ENCODE assay signal across 36 cellular contexts in genomic region chr2:96136123-96136720, GRCh38. TPM values are rescaled to one million over a fixed set of nuclear protein-coding genes. Genes with fewer than 3 reads are reported as not detected.
DNase-seq lines count a peak whose midpoint lies in the region; ATAC-seq, FAIRE-seq and TF ChIP-seq lines count a peak whose summit lies in the region.
"Had no signal": no experiment of that assay in that cellular context is flagged by ENCODE, and none has a peak within 500 bp of the region (broad histone marks: within the 10 kb centered on the region; RNA-seq: fewer than 3 reads in every experiment).

No MANE protein-coding gene starts in this region.

- peak overlapping the region; percentile 38 to 87 for H3K27ac Mint-ChIP-seq in effector memory CD8-positive, alpha-beta T cell
- H3K27ac Mint-ChIP-seq in GM23338 = no peak overlapping the region
- H3K27ac Mint-ChIP-seq: activated CD4-positive, alpha-beta T cell treated with anti-CD3 and anti-CD28 coated beads for 36 hours; activated CD8-positive, alpha-beta T cell treated with anti-CD3 and anti-CD28 coated beads, Interleukin-2, amount 10 ng/mL, durations not matched to agents 7 days and 5 days; T-helper 1 cell treated with Interleukin-12 subunit alpha and Interleukin-12 subunit beta and Interleukin-4 antibody, amounts not matched to agents 30 μg/mL and 1 μg/mL, for 36 hours had no signal

- no peak overlapping the region for H3K4me3 Mint-ChIP-seq in effector memory CD8-positive, alpha-beta T cell
- no peak overlapping the region for H3K4me3 Mint-ChIP-seq in GM23338
- H3K4me3 Mint-ChIP-seq: activated CD4-positive, alpha-beta T cell treated with anti-CD3 and anti-CD28 coated beads for 36 hours; activated CD8-positive, alpha-beta T cell treated with anti-CD3 and anti-CD28 coated beads, Interleukin-2, amount 10 ng/mL, durations not matched to agents 7 days and 5 days; neural progenitor cell; T-helper 1 cell treated with Interleukin-12 subunit alpha and Interleukin-12 subunit beta and Interleukin-4 antibody, amounts not matched to agents 30 μg/mL and 1 μg/mL, for 36 hours had no signal

- H3K36me3 ChIP-seq in GM23338 (ENCODE audit: insufficient read depth) = no peaks in the 10 kb centered on the region
- H3K36me3 ChIP-seq: BLaER1 treated with 17β-estradiol and CSF1 and Interleukin-3, amounts not matched to agents 10 nM and 100 nM; esophagus squamous epithelium; heart right ventricle; neural progenitor cell; Peyer's patch had no signal

- H3K4me3 ChIP-seq in GM23338 = no peak overlapping the region
- H3K4me3 ChIP-seq: BLaER1 treated with 17β-estradiol and CSF1 and Interleukin-3, amounts not matched to agents 10 nM and 100 nM; esophagus squamous epithelium; heart right ventricle; neural progenitor cell; Peyer's patch had no signal

- no peak overlapping the region for H3K4me2 ChIP-seq in GM23338
- H3K4me2 ChIP-seq: neural progenitor cell had no signal

- peak; percentile 66 for FAIRE-seq in HTR-8/SVneo (lab: Jason Lieb, UNC)
- FAIRE-seq: endometrium, H54 had no signal

- H3K79me2 ChIP-seq in GM23338 (replicated peaks; ENCODE audit: insufficient read depth) = no peaks in the 10 kb centered on the region

- H3K27ac ChIP-seq in GM23338 (ENCODE audit: low read depth) = no peak overlapping the region
- H3K27ac ChIP-seq: esophagus squamous epithelium, heart right ventricle, neural progenitor cell, Peyer's patch had no signal

- DNase-seq in SHP77 (lab: John Stamatoyannopoulos, UW) = peak; percentile 19 to 23
- DNase-seq in SHP77 treated with DMSO at 0.1 percent for 48 hours (lab: John Stamatoyannopoulos, UW) = no peak
- DNase-seq in DMS79 (lab: John Stamatoyannopoulos, UW) = peak; percentile 54
- DNase-seq in HTR-8/SVneo (ENCODE audit: insufficient read length, low spot score) = no peak
- no peak for DNase-seq in effector memory CD8-positive, alpha-beta T cell
- no peak for DNase-seq in activated CD4-positive, alpha-beta T cell treated with anti-CD3 and anti-CD28 coated beads for 1 hour
- DNase-seq in GM23338 (ENCODE audit: low spot score) = no peak
- DNase-seq: activated CD4-positive, alpha-beta T cell treated with anti-CD3 and anti-CD28 coated beads for 36 hours; activated CD8-positive, alpha-beta T cell treated with anti-CD3 and anti-CD28 coated beads, Interleukin-2, amount 10 ng/mL, durations not matched to agents 7 days and 5 days; activated gamma-delta T cell treated with Interleukin-2 at 50 U/mL for 16 hours; Caco-2; central memory CD4-positive, alpha-beta T cell; dermis blood vessel endothelial cell; esophagus squamous epithelium; foreskin melanocyte; IMR-90; kidney glomerular epithelial cell; mammary epithelial cell; NCI-H1092 treated with DMSO at 0.1 percent for 48 hours; NCI-H2081 treated with DMSO at 0.1 percent for 48 hours; NCI-H446 treated with DMSO at 0.1 percent for 48 hours; Peyer's patch; stimulated activated CD4-positive, alpha-beta T cell treated with anti-CD3 and anti-CD28 coated beads, Interleukin-4, amount 100 ng/mL, for 24 hours; stimulated activated naive CD4-positive, alpha-beta T cell treated with Interleukin-2 at 50 U/mL for 16 hours had no signal

- no peak for ATAC-seq in effector memory CD8-positive, alpha-beta T cell (replicated peaks)
- no peak for ATAC-seq in GM23338
- ATAC-seq in HG03159 (IDR thresholded peaks at IDR 0.05; ENCODE audit: unreplicated experiment) = no peak
- ATAC-seq: activated CD4-positive, alpha-beta T cell treated with anti-CD3 and anti-CD28 coated beads for 36 hours; activated CD8-positive, alpha-beta T cell treated with anti-CD3 and anti-CD28 coated beads, Interleukin-2, amount 10 ng/mL, durations not matched to agents 7 days and 5 days; heart right ventricle; sciatic nerve had no signal

- TF ChIP-seq CTCF in GM23338 (conservative IDR thresholded peaks at IDR 0.05; ENCODE audit: low read depth in 2 of 2) = no peak

- no peaks in the 10 kb centered on the region for H3K27me3 Mint-ChIP-seq in effector memory CD8-positive, alpha-beta T cell
- H3K27me3 Mint-ChIP-seq in GM23338 (ENCODE audit: insufficient read depth, low read depth, poor library complexity) = peaks cover 8% of the 10 kb centered on the region
- H3K27me3 Mint-ChIP-seq: activated CD4-positive, alpha-beta T cell treated with anti-CD3 and anti-CD28 coated beads for 36 hours had no signal

- no peaks in the 10 kb centered on the region for H3K27me3 ChIP-seq in GM23338 (ENCODE audit: insufficient read depth)
- H3K27me3 ChIP-seq: BLaER1 treated with 17β-estradiol and CSF1 and Interleukin-3, amounts not matched to agents 10 nM and 100 nM; neural progenitor cell; Peyer's patch had no signal

- peaks cover 22 to 30% of the 10 kb centered on the region in 2 donors for H3K4me1 Mint-ChIP-seq in effector memory CD8-positive, alpha-beta T cell (ENCODE audit: low read depth in 2 of 2)
- H3K4me1 Mint-ChIP-seq in GM23338 = peaks cover 11% of the 10 kb centered on the region
- H3K4me1 Mint-ChIP-seq: neural progenitor cell had no signal

- H3K4me1 ChIP-seq in GM23338 (ENCODE audit: insufficient read depth) = peaks cover 11% of the 10 kb centered on the region; the same call in 1 of the 2 replicates
- H3K4me1 ChIP-seq: heart right ventricle, neural progenitor cell, Peyer's patch had no signal

- H4K20me1 ChIP-seq in GM23338 (replicated peaks; ENCODE audit: insufficient read depth) = no peaks in the 10 kb centered on the region

- no peaks in the 10 kb centered on the region for H3K9me2 ChIP-seq in GM23338 (ENCODE audit: insufficient read depth)

- H3F3A ChIP-seq in GM23338 (replicated peaks; ENCODE audit: low read depth) = 0 out of 2 replicates have a peak, but pooled peaks cover 4% of the 10 kb centered on the region

- H3K36me3 Mint-ChIP-seq in effector memory CD8-positive, alpha-beta T cell (ENCODE audit: insufficient read depth) = peaks cover 73% of the 10 kb centered on the region
- no peaks in the 10 kb centered on the region for H3K36me3 Mint-ChIP-seq in GM23338 (ENCODE audit: low read depth)
- H3K36me3 Mint-ChIP-seq: neural progenitor cell had no signal

- H3K9me3 Mint-ChIP-seq in effector memory CD8-positive, alpha-beta T cell = no peaks in the 10 kb centered on the region
- no peaks in the 10 kb centered on the region for H3K9me3 Mint-ChIP-seq in GM23338
- H3K9me3 Mint-ChIP-seq: neural progenitor cell; T-helper 1 cell treated with Interleukin-12 subunit alpha and Interleukin-12 subunit beta and Interleukin-4 antibody, amounts not matched to agents 30 μg/mL and 1 μg/mL, for 36 hours had no signal

- no peak overlapping the region for H2AFZ ChIP-seq in GM23338
- H2AFZ ChIP-seq: neural progenitor cell had no signal

TF ChIP-seq in GM23338, 12 proteins besides CTCF, POLR2A, EP300 and RAD21 (continues in another document):
- TF ChIP-seq, protein P1, sequence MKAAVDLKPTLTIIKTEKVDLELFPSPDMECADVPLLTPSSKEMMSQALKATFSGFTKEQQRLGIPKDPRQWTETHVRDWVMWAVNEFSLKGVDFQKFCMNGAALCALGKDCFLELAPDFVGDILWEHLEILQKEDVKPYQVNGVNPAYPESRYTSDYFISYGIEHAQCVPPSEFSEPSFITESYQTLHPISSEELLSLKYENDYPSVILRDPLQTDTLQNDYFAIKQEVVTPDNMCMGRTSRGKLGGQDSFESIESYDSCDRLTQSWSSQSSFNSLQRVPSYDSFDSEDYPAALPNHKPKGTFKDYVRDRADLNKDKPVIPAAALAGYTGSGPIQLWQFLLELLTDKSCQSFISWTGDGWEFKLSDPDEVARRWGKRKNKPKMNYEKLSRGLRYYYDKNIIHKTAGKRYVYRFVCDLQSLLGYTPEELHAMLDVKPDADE (IDR thresholded peaks at IDR 0.05) = no peak

RNA-seq across cellular contexts. Expression of gene ASTL, which starts 2.1 kb away (rescaled TPM):
- 1.6 TPM in 1 of 2 replicates, not detected in the other for total RNA-seq in GM23338 (2014; rRNA removed; shearing (Covaris generic))
- polyA plus RNA-seq in GM23338 (2016; fragmentation: Nextera tagmentation; extraction: Ambion mirVana) = 0.23 TPM in 1 of 2 replicates, not detected in the other
- total RNA-seq: dermis blood vessel endothelial cell, heart right ventricle, IMR-90, Peyer's patch, posterior vena cava, SK-MEL-5, temporal lobe, ureter had no signal
- polyA plus RNA-seq: IMR-90, mammary epithelial cell had no signal

RNA-seq across cellular contexts. Expression of gene DUSP2, which starts 9.0 kb away (rescaled TPM):
- 10.5 and 13.0 TPM in 2 replicates for total RNA-seq in GM23338 (2014; rRNA removed; shearing (Covaris generic))
- polyA plus RNA-seq in GM23338 (2016; fragmentation: Nextera tagmentation; extraction: Ambion mirVana) = 6.4 and 6.6 TPM in 2 replicates

RNA-seq across cellular contexts. Expression of gene ADRA2B, which starts 19.9 kb away (rescaled TPM):
- total RNA-seq in GM23338 (2014; rRNA removed; shearing (Covaris generic)) = 5.9 and 7.9 TPM in 2 replicates
- 1.5 and 1.7 TPM in 2 replicates for polyA plus RNA-seq in GM23338 (2016; fragmentation: Nextera tagmentation; extraction: Ambion mirVana)
- total RNA-seq: IMR-90, SK-MEL-5, temporal lobe had no signal
- polyA plus RNA-seq: IMR-90 had no signal

Comparison
In these comparisons a context has a peak if more than half of its experiments do, and no peak if none do; other contexts are left out.
1. DNase-seq: peak in SHP77 (2 of 2) and DMS79 (single experiment); none in SHP77 treated with DMSO at 0.1 percent for 48 hours (single experiment), HTR-8/SVneo (single experiment), effector memory CD8-positive, alpha-beta T cell (0 of 3), activated CD4-positive, alpha-beta T cell treated with anti-CD3 and anti-CD28 coated beads for 1 hour (single experiment) and GM23338 (single experiment).